Comparison of ENCODE assay signal across 14 cellular contexts in genomic region chr15:89203705-89204273, GRCh38. TPM values are rescaled to one million over a fixed set of nuclear protein-coding genes. Genes with fewer than 3 reads are reported as not detected.
DNase-seq lines count a peak whose midpoint lies in the region; ATAC-seq lines count a peak whose summit lies in the region.
"Had no signal": no experiment of that assay in that cellular context is flagged by ENCODE, and none has a peak within 500 bp of the region (broad histone marks: within the 10 kb centered on the region; RNA-seq: fewer than 3 reads in every experiment).

No MANE protein-coding gene starts in this region.

- peaks cover 26% of the 10 kb centered on the region for H3K4me1 Mint-ChIP-seq in T-helper 17 cell
- peaks cover 41% of the 10 kb centered on the region for H3K4me1 Mint-ChIP-seq in activated naive CD8-positive, alpha-beta T cell treated with anti-CD3 and anti-CD28 coated beads, Interleukin-2, amount 50 U/mL, for 24 hours

- peak overlapping the region; percentile 57 for H3K4me3 Mint-ChIP-seq in T-helper 17 cell
- H3K4me3 Mint-ChIP-seq in activated naive CD8-positive, alpha-beta T cell treated with anti-CD3 and anti-CD28 coated beads, Interleukin-2, amount 50 U/mL, for 24 hours: peak overlapping the region; percentile 58
- H3K4me3 Mint-ChIP-seq: nephron progenitor cell had no signal

- no peaks in the 10 kb centered on the region for H3K9me3 Mint-ChIP-seq in activated naive CD8-positive, alpha-beta T cell treated with anti-CD3 and anti-CD28 coated beads, Interleukin-2, amount 50 U/mL, for 24 hours
- H3K9me3 Mint-ChIP-seq: nephron progenitor cell had no signal

- H3K9me3 ChIP-seq in T-helper 17 cell (ENCODE audit: control insufficient read depth, low read length, poor library complexity, severe bottlenecking): no peaks in the 10 kb centered on the region
- H3K9me3 ChIP-seq: HAP-1 had no signal

- H3K27ac Mint-ChIP-seq in T-helper 17 cell: no peak overlapping the region
- peak overlapping the region; percentile 88 for H3K27ac Mint-ChIP-seq in activated naive CD8-positive, alpha-beta T cell treated with anti-CD3 and anti-CD28 coated beads, Interleukin-2, amount 50 U/mL, for 24 hours
- H3K27ac Mint-ChIP-seq: nephron progenitor cell had no signal

- peak; percentile 6 to 20 for DNase-seq in activated CD4-positive, alpha-beta T cell treated with anti-CD3 and anti-CD28 coated beads for 4 hours
- DNase-seq in activated CD4-positive, alpha-beta T cell treated with anti-CD3 and anti-CD28 coated beads for 1 hour: no peak
- DNase-seq in T-helper 17 cell: no peak
- peak; percentile 34 for DNase-seq in activated naive CD8-positive, alpha-beta T cell treated with anti-CD3 and anti-CD28 coated beads, Interleukin-2, amount 50 U/mL, for 24 hours
- DNase-seq in stimulated activated CD8-positive, alpha-beta memory T cell treated with anti-CD3 and anti-CD28 coated beads, Interleukin-4, amount 100 ng/mL, for 48 hours: peak; percentile 59
- DNase-seq in NCI-H146 (lab: John Stamatoyannopoulos, UW): no peak
- DNase-seq: aorta; DND-41; effector CD8-positive, alpha-beta T cell; NCI-H510A treated with DMSO at 0.1 percent for 48 hours; nephron progenitor cell had no signal

- peak; percentile 61 for ATAC-seq in T-helper 17 cell
- peak; percentile 86 for ATAC-seq in activated naive CD8-positive, alpha-beta T cell treated with anti-CD3 and anti-CD28 coated beads, Interleukin-2, amount 50 U/mL, for 24 hours
- no peak for ATAC-seq in HG02588 (IDR thresholded peaks at IDR 0.05; ENCODE audit: unreplicated experiment)
- no peak for ATAC-seq in GM18870 (IDR thresholded peaks at IDR 0.05; ENCODE audit: unreplicated experiment)

- peaks cover 8% of the 10 kb centered on the region for H3K27me3 Mint-ChIP-seq in T-helper 17 cell
- H3K27me3 Mint-ChIP-seq in activated naive CD8-positive, alpha-beta T cell treated with anti-CD3 and anti-CD28 coated beads, Interleukin-2, amount 50 U/mL, for 24 hours: no peaks in the 10 kb centered on the region

- H3K36me3 Mint-ChIP-seq in T-helper 17 cell (ENCODE audit: low read depth): no peaks in the 10 kb centered on the region
- H3K36me3 Mint-ChIP-seq in activated naive CD8-positive, alpha-beta T cell treated with anti-CD3 and anti-CD28 coated beads, Interleukin-2, amount 50 U/mL, for 24 hours (ENCODE audit: low read depth): peaks cover 11% of the 10 kb centered on the region

RNA-seq across cellular contexts. Expression of gene RLBP1, which starts 17.6 kb away (rescaled TPM):
- not detected for total RNA-seq in T-helper 17 cell
- total RNA-seq: aorta had no signal

RNA-seq across cellular contexts. Expression of gene FANCI, which starts 40.0 kb away (rescaled TPM):
- 10 to 100 TPM; 12.5 to 15.2 TPM for total RNA-seq in T-helper 17 cell

Comparison
In these comparisons a context has a peak if more than half of its experiments do, and no peak if none do; other contexts are left out.
1. DNase-seq: peak in activated CD4-positive, alpha-beta T cell treated with anti-CD3 and anti-CD28 coated beads for 4 hours (2 of 2), activated naive CD8-positive, alpha-beta T cell treated with anti-CD3 and anti-CD28 coated beads, Interleukin-2, amount 50 U/mL, for 24 hours (single experiment) and stimulated activated CD8-positive, alpha-beta memory T cell treated with anti-CD3 and anti-CD28 coated beads, Interleukin-4, amount 100 ng/mL, for 48 hours (single experiment); none in activated CD4-positive, alpha-beta T cell treated with anti-CD3 and anti-CD28 coated beads for 1 hour (single experiment), T-helper 17 cell (0 of 3) and NCI-H146 (single experiment).
2. ATAC-seq: peak in T-helper 17 cell (single experiment) and activated naive CD8-positive, alpha-beta T cell treated with anti-CD3 and anti-CD28 coated beads, Interleukin-2, amount 50 U/mL, for 24 hours (single experiment); none in HG02588 (single experiment) and GM18870 (single experiment).